ENCODE assay signal across 34 cellular contexts in genomic region chr5:147467973-147468508, GRCh38.
"Had no signal": no experiment of that assay in that cellular context is flagged by ENCODE, and none has a peak within 500 bp of the region (broad histone marks: within the 10 kb centered on the region; RNA-seq: fewer than 3 reads in every experiment).

No MANE protein-coding gene starts in this region.

- H3K27ac ChIP-seq: adrenal gland, epithelial cell of prostate, neutrophil, skin epidermis, testis had no signal

- H3K4me3 Mint-ChIP-seq: activated CD8-positive, alpha-beta memory T cell treated with anti-CD3 and anti-CD28 coated beads, Interleukin-2, amount 10 ng/mL, durations not matched to agents 7 days and 5 days; activated CD8-positive, alpha-beta T cell treated with anti-CD3 and anti-CD28 coated beads for 36 hours; activated naive CD8-positive, alpha-beta T cell; activated T-cell treated with anti-CD3 and anti-CD28 coated beads, Interleukin-2, amount 50 U/mL, for 72 hours; central memory CD8-positive, alpha-beta T cell; nephron had no signal

- H3K27me3 ChIP-seq: adrenal gland, esophagus squamous epithelium, neutrophil, testis had no signal

- ATAC-seq: activated CD8-positive, alpha-beta memory T cell treated with anti-CD3 and anti-CD28 coated beads, Interleukin-2, amount 10 ng/mL, durations not matched to agents 7 days and 5 days; activated CD8-positive, alpha-beta T cell treated with anti-CD3 and anti-CD28 coated beads for 36 hours; activated T-cell treated with anti-CD3 and anti-CD28 coated beads, Interleukin-2, amount 50 U/mL, for 72 hours; sciatic nerve; stimulated activated naive CD8-positive, alpha-beta T cell treated with anti-CD3 and anti-CD28 coated beads, Interleukin-15, Interleukin-2, amounts not matched to agents 100 U/mL and 50 U/mL, for 24 hours had no signal

- H3K27ac Mint-ChIP-seq: activated CD8-positive, alpha-beta memory T cell treated with anti-CD3 and anti-CD28 coated beads, Interleukin-2, amount 10 ng/mL, durations not matched to agents 7 days and 5 days; activated CD8-positive, alpha-beta T cell treated with anti-CD3 and anti-CD28 coated beads for 36 hours; activated naive CD8-positive, alpha-beta T cell; activated T-cell treated with anti-CD3 and anti-CD28 coated beads, Interleukin-2, amount 50 U/mL, for 72 hours; progenitor cell of endocrine pancreas had no signal

- FAIRE-seq: colon, endometrium, islet of Langerhans, urothelium cell line had no signal

- H3K4me1 Mint-ChIP-seq: activated CD8-positive, alpha-beta memory T cell treated with anti-CD3 and anti-CD28 coated beads, Interleukin-2, amount 10 ng/mL, durations not matched to agents 7 days and 5 days; central memory CD8-positive, alpha-beta T cell had no signal

- H3K4me1 ChIP-seq: adrenal gland, testis had no signal

- H3K9me3 Mint-ChIP-seq: activated CD8-positive, alpha-beta T cell treated with anti-CD3 and anti-CD28 coated beads for 36 hours; central memory CD8-positive, alpha-beta T cell; nephron had no signal

- H3K36me3 ChIP-seq: adrenal gland, esophagus squamous epithelium, left ventricle myocardium inferior, neutrophil had no signal

- H3K4me3 ChIP-seq: adrenal gland, esophagus squamous epithelium, left ventricle myocardium inferior, lung, skin epidermis, testis had no signal

- H3K27me3 Mint-ChIP-seq: activated CD8-positive, alpha-beta memory T cell treated with anti-CD3 and anti-CD28 coated beads, Interleukin-2, amount 10 ng/mL, durations not matched to agents 7 days and 5 days; activated CD8-positive, alpha-beta T cell treated with anti-CD3 and anti-CD28 coated beads for 36 hours; progenitor cell of endocrine pancreas had no signal

- H3K36me3 Mint-ChIP-seq: activated CD8-positive, alpha-beta memory T cell treated with anti-CD3 and anti-CD28 coated beads, Interleukin-2, amount 10 ng/mL, durations not matched to agents 7 days and 5 days; activated naive CD8-positive, alpha-beta T cell had no signal

- DNase-seq: activated CD4-positive, alpha-beta T cell treated with anti-CD3 and anti-CD28 coated beads for 1 hour; activated CD4-positive, alpha-beta T cell treated with anti-CD3 and anti-CD28 coated beads, Interleukin-2, amount 50 U/mL, for 1 hour; activated CD8-positive, alpha-beta memory T cell treated with anti-CD3 and anti-CD28 coated beads, Interleukin-2, amount 10 ng/mL, durations not matched to agents 7 days and 5 days; activated CD8-positive, alpha-beta T cell treated with anti-CD3 and anti-CD28 coated beads for 36 hours; activated effector memory CD4-positive, alpha-beta T cell treated with Interleukin-2 at 50 U/mL for 16 hours; activated naive CD4-positive, alpha-beta T cell treated with Interleukin-2 at 50 U/mL for 16 hours; activated T-cell treated with anti-CD3 and anti-CD28 coated beads, Interleukin-2, amount 50 U/mL, for 72 hours; adrenal gland; effector CD8-positive, alpha-beta T cell; esophagus squamous epithelium; foreskin fibroblast; head of caudate nucleus; hypothalamus; left ventricle myocardium inferior; retina; stimulated activated CD4-positive, alpha-beta T cell treated with anti-CD3 and anti-CD28 coated beads, Interleukin-12 subunit alpha, Interleukin-12 subunit beta, amount 100 ng/mL, for 4 hours; stimulated activated CD4-positive, alpha-beta T cell treated with anti-CD3 and anti-CD28 coated beads, Interleukin-4, amount 100 ng/mL, for 1 hour; stimulated activated naive CD8-positive, alpha-beta T cell treated with anti-CD3 and anti-CD28 coated beads, Interleukin-15, Interleukin-2, amounts not matched to agents 100 U/mL and 50 U/mL, for 24 hours; T-helper 2 cell; testis; trophoblast cell had no signal

- H3K9me3 ChIP-seq: adrenal gland, esophagus squamous epithelium, left ventricle myocardium inferior, neutrophil, testis had no signal
